In the genomic region with DNA sequence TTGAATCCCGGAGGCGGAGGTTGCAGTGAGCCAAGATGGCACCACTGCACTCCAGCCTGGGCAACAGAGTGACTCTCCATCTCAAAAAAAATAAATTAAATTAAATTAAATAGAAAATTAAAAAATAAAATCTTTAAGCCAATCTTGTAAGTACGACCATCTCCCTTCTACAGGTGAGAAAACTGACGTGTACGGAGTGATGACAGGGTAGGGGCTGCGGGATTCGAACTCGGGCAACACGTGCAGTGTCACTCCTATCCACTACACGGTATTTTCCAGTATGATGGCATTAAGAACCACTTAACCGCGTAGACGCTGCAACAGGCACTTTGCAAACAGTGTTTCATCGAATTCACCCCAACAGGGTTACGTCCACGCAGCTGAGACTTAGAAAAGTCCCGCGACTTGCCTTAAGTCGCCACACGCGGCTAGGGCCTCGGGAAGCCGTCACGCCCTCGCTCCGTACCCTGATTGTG, we compare ENCODE assay signal across 8 cellular contexts. TPM values are rescaled to one million over a fixed set of nuclear protein-coding genes. Genes with fewer than 3 reads are reported as not detected.
DNase-seq lines count a peak whose midpoint lies in the region; ATAC-seq, FAIRE-seq and TF ChIP-seq lines count a peak whose summit lies in the region.

No MANE protein-coding gene starts in this region.

- H3K4me3 ChIP-seq in NB4 (ENCODE audit: low read depth, low read length) (peak overlapping the region; percentile 84), astrocyte (ENCODE audit: insufficient read depth, low read depth, low read length) (peak overlapping the region; percentile 98), kidney (ENCODE audit: low read length in 2 of 2) (peak overlapping the region; percentile 97 to 99)

- H3K9me3 ChIP-seq in astrocyte (ENCODE audit: insufficient read depth, low read depth, low read length), result no peaks in the 10 kb centered on the region
- no peaks in the 10 kb centered on the region for H3K9me3 ChIP-seq in kidney (ENCODE audit: control insufficient read depth in 1 of 2, low read length in 2 of 2)

- peak overlapping the region; percentile 58 for H3K27ac Mint-ChIP-seq in astrocyte (ENCODE audit: unreplicated experiment)
- H3K27ac Mint-ChIP-seq in stimulated activated naive B cell treated with anti-CD40 and anti-IgM and Interleukin-4, amounts not matched to agents 10 μg/mL and 1 μg/mL and 100 μg/mL, for 72 hours, result peak overlapping the region; percentile 96

- H3K27me3 ChIP-seq in astrocyte (ENCODE audit: insufficient read depth, low read length), result no peaks in the 10 kb centered on the region

- no peaks in the 10 kb centered on the region for H3K9me3 Mint-ChIP-seq in astrocyte (ENCODE audit: unreplicated experiment)
- H3K9me3 Mint-ChIP-seq in stimulated activated naive B cell treated with anti-CD40 and anti-IgM and Interleukin-4, amounts not matched to agents 10 μg/mL and 1 μg/mL and 100 μg/mL, for 72 hours, result no peaks in the 10 kb centered on the region

- no peak for FAIRE-seq in astrocyte (lab: Jason Lieb, UNC)
- FAIRE-seq in kidney (lab: Jason Lieb, UNC), result no peak

- TF ChIP-seq POLR2A in NB4 (IDR thresholded peaks at IDR 0.05; ENCODE audit: extremely low read depth, insufficient read length), result no peak

- H3K27ac ChIP-seq in astrocyte (ENCODE audit: low read depth, low read length) (peak overlapping the region; percentile 77), kidney (ENCODE audit: low read depth in 2 of 2, low read length in 2 of 2) (peak overlapping the region in 1 of 2 donors; percentile 78)

- peak overlapping the region; percentile 97 for H3K9ac ChIP-seq in astrocyte (ENCODE audit: low read length)
- H3K9ac ChIP-seq in kidney (ENCODE audit: low read length in 2 of 2), result peak overlapping the region; percentile 86 to 98

- H3K36me3 ChIP-seq in astrocyte (ENCODE audit: insufficient read depth, low read length) (no peaks in the 10 kb centered on the region), kidney (ENCODE audit: control insufficient read depth in 1 of 2, insufficient read depth in 2 of 2, low read length in 2 of 2) (no peaks in the 10 kb centered on the region)

- no peaks in the 10 kb centered on the region for H3K27me3 Mint-ChIP-seq in astrocyte (ENCODE audit: low read depth, unreplicated experiment)
- H3K27me3 Mint-ChIP-seq in stimulated activated naive B cell treated with anti-CD40 and anti-IgM and Interleukin-4, amounts not matched to agents 10 μg/mL and 1 μg/mL and 100 μg/mL, for 72 hours, result no peaks in the 10 kb centered on the region

- H4K20me1 ChIP-seq in astrocyte (ENCODE audit: insufficient read depth, low read length), result peaks cover 22% of the 10 kb centered on the region

- H2AFZ ChIP-seq in astrocyte (ENCODE audit: low read depth, low read length), result peak overlapping the region; percentile 96

- peaks cover 2% of the 10 kb centered on the region for H3K4me1 Mint-ChIP-seq in astrocyte (ENCODE audit: low read depth, unreplicated experiment)
- peaks cover 4 to 9% of the 10 kb centered on the region in 2 donors for H3K4me1 Mint-ChIP-seq in stimulated activated naive B cell treated with anti-CD40 and anti-IgM and Interleukin-4, amounts not matched to agents 10 μg/mL and 1 μg/mL and 100 μg/mL, for 72 hours

- H3K79me2 ChIP-seq in astrocyte (ENCODE audit: insufficient read depth, low read length), result peaks cover 25% of the 10 kb centered on the region

- intact Hi-C loops in kidney (cut with DNase I), result no loop called here

- TF ChIP-seq CTCF in NB4 (IDR thresholded peaks at IDR 0.05; ENCODE audit: low read depth, low read length), result no peak
- TF ChIP-seq CTCF in astrocyte (IDR thresholded peaks at IDR 0.05; ENCODE audit: insufficient read depth, low read depth, low read length), result no peak
- TF ChIP-seq CTCF in kidney (IDR thresholded peaks at IDR 0.05; ENCODE audit: borderline replicate concordance, extremely low read depth, insufficient read depth), result no peak

- H3K4me2 ChIP-seq in astrocyte (ENCODE audit: low read length), result peak overlapping the region; percentile 99

- H3K4me1 ChIP-seq in astrocyte (ENCODE audit: insufficient read depth, low read length) (no peaks in the 10 kb centered on the region), kidney (ENCODE audit: control insufficient read depth in 1 of 2, insufficient read depth in 1 of 2, low read depth in 1 of 2, low read length in 2 of 2) (peaks cover 0 to 2% of the 10 kb centered on the region in 2 donors)

- H3K4me3 Mint-ChIP-seq in astrocyte (ENCODE audit: unreplicated experiment), result peak overlapping the region; percentile 93
- H3K4me3 Mint-ChIP-seq in stimulated activated naive B cell treated with anti-CD40 and anti-IgM and Interleukin-4, amounts not matched to agents 10 μg/mL and 1 μg/mL and 100 μg/mL, for 72 hours, result peak overlapping the region; percentile 91 to 92

- ATAC-seq in stimulated activated naive B cell treated with anti-CD40 and anti-IgM and Interleukin-4, amounts not matched to agents 10 μg/mL and 1 μg/mL and 100 μg/mL, for 72 hours (replicated peaks), result peak in 1 of 2 donors; percentile 26
- ATAC-seq in GM21447 (IDR thresholded peaks at IDR 0.05; ENCODE audit: unreplicated experiment) (no peak), GM19328 (IDR thresholded peaks at IDR 0.05; ENCODE audit: unreplicated experiment) (no peak)

- H3K36me3 Mint-ChIP-seq in astrocyte (ENCODE audit: low read depth, unreplicated experiment), result no peaks in the 10 kb centered on the region
- no peaks in the 10 kb centered on the region for H3K36me3 Mint-ChIP-seq in stimulated activated naive B cell treated with anti-CD40 and anti-IgM and Interleukin-4, amounts not matched to agents 10 μg/mL and 1 μg/mL and 100 μg/mL, for 72 hours

- peak; percentile 57 for DNase-seq in ELR (ENCODE audit: low read depth)
- DNase-seq in NB4 (ENCODE audit: low read depth), result peak; percentile 64
- no peak for DNase-seq in astrocyte (ENCODE audit: low read depth)
- DNase-seq in kidney, result no peak
- no peak for DNase-seq in stimulated activated naive B cell treated with anti-CD40 and anti-IgM and Interleukin-4, amounts not matched to agents 10 μg/mL and 1 μg/mL and 100 μg/mL, for 72 hours
- no peak for DNase-seq in kidney glomerular epithelial cell (lab: John Stamatoyannopoulos, UW)

RNA-seq across cellular contexts. Expression of a gene that starts 0.7 kb away (rescaled TPM):
- total RNA-seq in astrocyte (54.7 and 63.8 TPM in 2 replicates), kidney (60.0 TPM)
- polyA plus RNA-seq in kidney (ENCODE audit: insufficient read depth, low read depth, low replicate concordance), result 32.6 TPM

RNA-seq across cellular contexts. Expression of a gene that starts 14.6 kb away (rescaled TPM):
- total RNA-seq in astrocyte, result 19.4 and 21.9 TPM in 2 replicates
- total RNA-seq in kidney, result 23.1 TPM
- polyA plus RNA-seq in kidney (ENCODE audit: insufficient read depth, low read depth, low replicate concordance), result 10.8 TPM

Comparison
In these comparisons a context has a peak if more than half of its experiments do, and no peak if none do; other contexts are left out.
1. DNase-seq: peak in ELR (single experiment) and NB4 (single experiment); none in astrocyte (single experiment), kidney (single experiment), stimulated activated naive B cell treated with anti-CD40 and anti-IgM and Interleukin-4, amounts not matched to agents 10 μg/mL and 1 μg/mL and 100 μg/mL, for 72 hours (single experiment) and kidney glomerular epithelial cell (single experiment).
2. Peak in every context shown above with its lines, with median percentiles within 50 percentile points of each other: H3K4me3 ChIP-seq.